ENCODE assay signal across 1 cellular context in genomic region chr3:53166781-53167291, GRCh38.
TF ChIP-seq lines count a peak whose summit lies in the region.

No MANE protein-coding gene starts in this region.

TF ChIP-seq in H1, 55 proteins besides CTCF, POLR2A, EP300 and RAD21:
- no peak for TF ChIP-seq CHD2 (IDR thresholded peaks at IDR 0.05; ENCODE audit: low read length)
